Comparison of ENCODE assay signal across 1 cellular context in the genomic region with DNA sequence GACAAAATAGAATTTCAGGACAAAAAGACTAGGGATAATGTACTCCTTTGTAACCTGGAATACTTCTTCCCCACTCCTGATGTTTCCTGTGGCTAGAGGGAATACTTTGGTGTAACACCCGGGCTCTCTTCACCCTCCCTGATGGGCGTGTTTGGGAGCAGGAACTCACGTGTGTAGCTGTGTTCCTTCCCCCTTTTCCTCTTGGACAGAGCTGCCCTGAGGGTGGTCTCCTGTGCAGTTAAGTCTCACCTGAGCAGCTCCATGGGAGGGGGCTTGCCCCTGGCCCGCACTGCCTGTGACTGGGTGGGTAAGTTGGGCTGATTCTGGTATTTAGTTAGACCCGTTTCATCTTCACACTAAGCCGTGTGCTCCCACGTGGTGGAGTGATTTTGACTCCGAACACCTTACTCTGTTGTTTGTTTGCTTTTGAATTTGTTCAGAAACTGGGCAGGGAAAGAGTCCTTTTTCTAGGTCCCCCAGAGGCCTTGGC.
A peak's percentile ranks its signal among the peaks of the same experiment; 100 is the strongest.
TF ChIP-seq lines count a peak whose summit lies in the region.

No MANE protein-coding gene starts in this region.

TF ChIP-seq in HepG2, 621 proteins besides CTCF, POLR2A, EP300 and RAD21 (continued from another document and continues in another):
- TF ChIP-seq RFXANK (CRISPR knock-in tag; IDR thresholded peaks at IDR 0.05), result no peak
- no peak for TF ChIP-seq PAWR (CRISPR knock-in tag; IDR thresholded peaks at IDR 0.05; ENCODE audit: borderline replicate concordance)
- TF ChIP-seq NKX3-1 (CRISPR knock-in tag; IDR thresholded peaks at IDR 0.05), result peak; percentile 67; the same call in 1 of the 2 replicates
- peak; percentile 36; the same call in 1 of the 2 replicates for TF ChIP-seq ZNF501 (CRISPR knock-in tag; IDR thresholded peaks at IDR 0.05)
- 0 out of 2 replicates have a peak, but pooled peaks have one; percentile 56 for TF ChIP-seq STAT5B (CRISPR knock-in tag; IDR thresholded peaks at IDR 0.05)
- TF ChIP-seq, protein P1, sequence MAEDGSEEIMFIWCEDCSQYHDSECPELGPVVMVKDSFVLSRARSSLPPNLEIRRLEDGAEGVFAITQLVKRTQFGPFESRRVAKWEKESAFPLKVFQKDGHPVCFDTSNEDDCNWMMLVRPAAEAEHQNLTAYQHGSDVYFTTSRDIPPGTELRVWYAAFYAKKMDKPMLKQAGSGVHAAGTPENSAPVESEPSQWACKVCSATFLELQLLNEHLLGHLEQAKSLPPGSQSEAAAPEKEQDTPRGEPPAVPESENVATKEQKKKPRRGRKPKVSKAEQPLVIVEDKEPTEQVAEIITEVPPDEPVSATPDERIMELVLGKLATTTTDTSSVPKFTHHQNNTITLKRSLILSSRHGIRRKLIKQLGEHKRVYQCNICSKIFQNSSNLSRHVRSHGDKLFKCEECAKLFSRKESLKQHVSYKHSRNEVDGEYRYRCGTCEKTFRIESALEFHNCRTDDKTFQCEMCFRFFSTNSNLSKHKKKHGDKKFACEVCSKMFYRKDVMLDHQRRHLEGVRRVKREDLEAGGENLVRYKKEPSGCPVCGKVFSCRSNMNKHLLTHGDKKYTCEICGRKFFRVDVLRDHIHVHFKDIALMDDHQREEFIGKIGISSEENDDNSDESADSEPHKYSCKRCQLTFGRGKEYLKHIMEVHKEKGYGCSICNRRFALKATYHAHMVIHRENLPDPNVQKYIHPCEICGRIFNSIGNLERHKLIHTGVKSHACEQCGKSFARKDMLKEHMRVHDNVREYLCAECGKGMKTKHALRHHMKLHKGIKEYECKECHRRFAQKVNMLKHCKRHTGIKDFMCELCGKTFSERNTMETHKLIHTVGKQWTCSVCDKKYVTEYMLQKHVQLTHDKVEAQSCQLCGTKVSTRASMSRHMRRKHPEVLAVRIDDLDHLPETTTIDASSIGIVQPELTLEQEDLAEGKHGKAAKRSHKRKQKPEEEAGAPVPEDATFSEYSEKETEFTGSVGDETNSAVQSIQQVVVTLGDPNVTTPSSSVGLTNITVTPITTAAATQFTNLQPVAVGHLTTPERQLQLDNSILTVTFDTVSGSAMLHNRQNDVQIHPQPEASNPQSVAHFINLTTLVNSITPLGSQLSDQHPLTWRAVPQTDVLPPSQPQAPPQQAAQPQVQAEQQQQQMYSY (CRISPR knock-in tag; IDR thresholded peaks at IDR 0.05), result no peak
- TF ChIP-seq, protein P2, sequence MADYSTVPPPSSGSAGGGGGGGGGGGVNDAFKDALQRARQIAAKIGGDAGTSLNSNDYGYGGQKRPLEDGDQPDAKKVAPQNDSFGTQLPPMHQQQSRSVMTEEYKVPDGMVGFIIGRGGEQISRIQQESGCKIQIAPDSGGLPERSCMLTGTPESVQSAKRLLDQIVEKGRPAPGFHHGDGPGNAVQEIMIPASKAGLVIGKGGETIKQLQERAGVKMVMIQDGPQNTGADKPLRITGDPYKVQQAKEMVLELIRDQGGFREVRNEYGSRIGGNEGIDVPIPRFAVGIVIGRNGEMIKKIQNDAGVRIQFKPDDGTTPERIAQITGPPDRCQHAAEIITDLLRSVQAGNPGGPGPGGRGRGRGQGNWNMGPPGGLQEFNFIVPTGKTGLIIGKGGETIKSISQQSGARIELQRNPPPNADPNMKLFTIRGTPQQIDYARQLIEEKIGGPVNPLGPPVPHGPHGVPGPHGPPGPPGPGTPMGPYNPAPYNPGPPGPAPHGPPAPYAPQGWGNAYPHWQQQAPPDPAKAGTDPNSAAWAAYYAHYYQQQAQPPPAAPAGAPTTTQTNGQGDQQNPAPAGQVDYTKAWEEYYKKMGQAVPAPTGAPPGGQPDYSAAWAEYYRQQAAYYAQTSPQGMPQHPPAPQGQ (CRISPR knock-in tag; IDR thresholded peaks at IDR 0.05; ENCODE audit: borderline replicate concordance), result no peak
- TF ChIP-seq, protein P3, sequence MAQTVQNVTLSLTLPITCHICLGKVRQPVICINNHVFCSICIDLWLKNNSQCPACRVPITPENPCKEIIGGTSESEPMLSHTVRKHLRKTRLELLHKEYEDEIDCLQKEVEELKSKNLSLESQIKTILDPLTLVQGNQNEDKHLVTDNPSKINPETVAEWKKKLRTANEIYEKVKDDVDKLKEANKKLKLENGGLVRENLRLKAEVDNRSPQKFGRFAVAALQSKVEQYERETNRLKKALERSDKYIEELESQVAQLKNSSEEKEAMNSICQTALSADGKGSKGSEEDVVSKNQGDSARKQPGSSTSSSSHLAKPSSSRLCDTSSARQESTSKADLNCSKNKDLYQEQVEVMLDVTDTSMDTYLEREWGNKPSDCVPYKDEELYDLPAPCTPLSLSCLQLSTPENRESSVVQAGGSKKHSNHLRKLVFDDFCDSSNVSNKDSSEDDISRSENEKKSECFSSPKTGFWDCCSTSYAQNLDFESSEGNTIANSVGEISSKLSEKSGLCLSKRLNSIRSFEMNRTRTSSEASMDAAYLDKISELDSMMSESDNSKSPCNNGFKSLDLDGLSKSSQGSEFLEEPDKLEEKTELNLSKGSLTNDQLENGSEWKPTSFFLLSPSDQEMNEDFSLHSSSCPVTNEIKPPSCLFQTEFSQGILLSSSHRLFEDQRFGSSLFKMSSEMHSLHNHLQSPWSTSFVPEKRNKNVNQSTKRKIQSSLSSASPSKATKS (CRISPR knock-in tag; IDR thresholded peaks at IDR 0.05), result 0 out of 2 replicates have a peak, but pooled peaks have one; percentile 38
- TF ChIP-seq, protein P4, sequence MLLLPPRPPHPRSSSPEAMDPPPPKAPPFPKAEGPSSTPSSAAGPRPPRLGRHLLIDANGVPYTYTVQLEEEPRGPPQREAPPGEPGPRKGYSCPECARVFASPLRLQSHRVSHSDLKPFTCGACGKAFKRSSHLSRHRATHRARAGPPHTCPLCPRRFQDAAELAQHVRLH (CRISPR knock-in tag; IDR thresholded peaks at IDR 0.05; ENCODE audit: borderline replicate concordance, low read depth), result peak; percentile 83; the same call in 1 of the 2 replicates
- TF ChIP-seq, protein P5, sequence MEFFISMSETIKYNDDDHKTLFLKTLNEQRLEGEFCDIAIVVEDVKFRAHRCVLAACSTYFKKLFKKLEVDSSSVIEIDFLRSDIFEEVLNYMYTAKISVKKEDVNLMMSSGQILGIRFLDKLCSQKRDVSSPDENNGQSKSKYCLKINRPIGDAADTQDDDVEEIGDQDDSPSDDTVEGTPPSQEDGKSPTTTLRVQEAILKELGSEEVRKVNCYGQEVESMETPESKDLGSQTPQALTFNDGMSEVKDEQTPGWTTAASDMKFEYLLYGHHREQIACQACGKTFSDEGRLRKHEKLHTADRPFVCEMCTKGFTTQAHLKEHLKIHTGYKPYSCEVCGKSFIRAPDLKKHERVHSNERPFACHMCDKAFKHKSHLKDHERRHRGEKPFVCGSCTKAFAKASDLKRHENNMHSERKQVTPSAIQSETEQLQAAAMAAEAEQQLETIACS (CRISPR knock-in tag; IDR thresholded peaks at IDR 0.05), result no peak
- TF ChIP-seq RFXAP (CRISPR knock-in tag; IDR thresholded peaks at IDR 0.05; ENCODE audit: borderline replicate concordance), result 0 out of 2 replicates have a peak, but pooled peaks have one; percentile 58
- no peak for TF ChIP-seq SRSF9 (IDR thresholded peaks at IDR 0.05; ENCODE audit: borderline replicate concordance, insufficient read depth, low read depth, low read length, poor library complexity, severe bottlenecking)
- TF ChIP-seq CEBPB (IDR thresholded peaks at IDR 0.05; ENCODE audit: borderline replicate concordance, low read depth, low read length), result no peak
- TF ChIP-seq, protein P6, sequence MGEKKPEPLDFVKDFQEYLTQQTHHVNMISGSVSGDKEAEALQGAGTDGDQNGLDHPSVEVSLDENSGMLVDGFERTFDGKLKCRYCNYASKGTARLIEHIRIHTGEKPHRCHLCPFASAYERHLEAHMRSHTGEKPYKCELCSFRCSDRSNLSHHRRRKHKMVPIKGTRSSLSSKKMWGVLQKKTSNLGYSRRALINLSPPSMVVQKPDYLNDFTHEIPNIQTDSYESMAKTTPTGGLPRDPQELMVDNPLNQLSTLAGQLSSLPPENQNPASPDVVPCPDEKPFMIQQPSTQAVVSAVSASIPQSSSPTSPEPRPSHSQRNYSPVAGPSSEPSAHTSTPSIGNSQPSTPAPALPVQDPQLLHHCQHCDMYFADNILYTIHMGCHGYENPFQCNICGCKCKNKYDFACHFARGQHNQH (CRISPR knock-in tag; IDR thresholded peaks at IDR 0.05), result peak; percentile 77; the same call in 1 of the 2 replicates
- peak; percentile 64; the same call in 1 of the 2 replicates for TF ChIP-seq ETV6 (CRISPR knock-in tag; conservative IDR thresholded peaks at IDR 0.05)
- TF ChIP-seq ZNF205 (CRISPR knock-in tag; IDR thresholded peaks at IDR 0.05), result peak; percentile 40; the same call in 1 of the 2 replicates
- no peak for TF ChIP-seq WIZ (CRISPR knock-in tag; IDR thresholded peaks at IDR 0.05)
- TF ChIP-seq ZFP90 (CRISPR knock-in tag; IDR thresholded peaks at IDR 0.05; ENCODE audit: borderline replicate concordance), result no peak
- TF ChIP-seq PAX8 (CRISPR knock-in tag; IDR thresholded peaks at IDR 0.05; ENCODE audit: borderline replicate concordance), result peak; percentile 50; the same call in 1 of the 2 replicates
- peak; percentile 63; the same call in 1 of the 2 replicates for TF ChIP-seq MTF1 (CRISPR knock-in tag; IDR thresholded peaks at IDR 0.05)
- TF ChIP-seq ETV5 (CRISPR knock-in tag; IDR thresholded peaks at IDR 0.05; ENCODE audit: borderline replicate concordance), result peak; percentile 59
- peak; percentile 42; the same call in 1 of the 2 replicates for TF ChIP-seq ZNF12 (CRISPR knock-in tag; IDR thresholded peaks at IDR 0.05)
- TF ChIP-seq, protein P7, sequence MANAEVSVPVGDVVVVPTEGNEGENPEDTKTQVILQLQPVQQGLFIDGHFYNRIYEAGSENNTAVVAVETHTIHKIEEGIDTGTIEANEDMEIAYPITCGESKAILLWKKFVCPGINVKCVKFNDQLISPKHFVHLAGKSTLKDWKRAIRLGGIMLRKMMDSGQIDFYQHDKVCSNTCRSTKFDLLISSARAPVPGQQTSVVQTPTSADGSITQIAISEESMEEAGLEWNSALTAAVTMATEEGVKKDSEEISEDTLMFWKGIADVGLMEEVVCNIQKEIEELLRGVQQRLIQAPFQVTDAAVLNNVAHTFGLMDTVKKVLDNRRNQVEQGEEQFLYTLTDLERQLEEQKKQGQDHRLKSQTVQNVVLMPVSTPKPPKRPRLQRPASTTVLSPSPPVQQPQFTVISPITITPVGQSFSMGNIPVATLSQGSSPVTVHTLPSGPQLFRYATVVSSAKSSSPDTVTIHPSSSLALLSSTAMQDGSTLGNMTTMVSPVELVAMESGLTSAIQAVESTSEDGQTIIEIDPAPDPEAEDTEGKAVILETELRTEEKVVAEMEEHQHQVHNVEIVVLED (CRISPR knock-in tag; IDR thresholded peaks at IDR 0.05; ENCODE audit: borderline replicate concordance), result peak; percentile 24; the same call in 1 of the 2 replicates
- TF ChIP-seq, protein P8, sequence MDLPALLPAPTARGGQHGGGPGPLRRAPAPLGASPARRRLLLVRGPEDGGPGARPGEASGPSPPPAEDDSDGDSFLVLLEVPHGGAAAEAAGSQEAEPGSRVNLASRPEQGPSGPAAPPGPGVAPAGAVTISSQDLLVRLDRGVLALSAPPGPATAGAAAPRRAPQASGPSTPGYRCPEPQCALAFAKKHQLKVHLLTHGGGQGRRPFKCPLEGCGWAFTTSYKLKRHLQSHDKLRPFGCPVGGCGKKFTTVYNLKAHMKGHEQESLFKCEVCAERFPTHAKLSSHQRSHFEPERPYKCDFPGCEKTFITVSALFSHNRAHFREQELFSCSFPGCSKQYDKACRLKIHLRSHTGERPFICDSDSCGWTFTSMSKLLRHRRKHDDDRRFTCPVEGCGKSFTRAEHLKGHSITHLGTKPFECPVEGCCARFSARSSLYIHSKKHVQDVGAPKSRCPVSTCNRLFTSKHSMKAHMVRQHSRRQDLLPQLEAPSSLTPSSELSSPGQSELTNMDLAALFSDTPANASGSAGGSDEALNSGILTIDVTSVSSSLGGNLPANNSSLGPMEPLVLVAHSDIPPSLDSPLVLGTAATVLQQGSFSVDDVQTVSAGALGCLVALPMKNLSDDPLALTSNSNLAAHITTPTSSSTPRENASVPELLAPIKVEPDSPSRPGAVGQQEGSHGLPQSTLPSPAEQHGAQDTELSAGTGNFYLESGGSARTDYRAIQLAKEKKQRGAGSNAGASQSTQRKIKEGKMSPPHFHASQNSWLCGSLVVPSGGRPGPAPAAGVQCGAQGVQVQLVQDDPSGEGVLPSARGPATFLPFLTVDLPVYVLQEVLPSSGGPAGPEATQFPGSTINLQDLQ (CRISPR knock-in tag; IDR thresholded peaks at IDR 0.05), result no peak
- no peak for TF ChIP-seq SNAI1 (CRISPR knock-in tag; IDR thresholded peaks at IDR 0.05; ENCODE audit: borderline replicate concordance)
- TF ChIP-seq, protein P9, sequence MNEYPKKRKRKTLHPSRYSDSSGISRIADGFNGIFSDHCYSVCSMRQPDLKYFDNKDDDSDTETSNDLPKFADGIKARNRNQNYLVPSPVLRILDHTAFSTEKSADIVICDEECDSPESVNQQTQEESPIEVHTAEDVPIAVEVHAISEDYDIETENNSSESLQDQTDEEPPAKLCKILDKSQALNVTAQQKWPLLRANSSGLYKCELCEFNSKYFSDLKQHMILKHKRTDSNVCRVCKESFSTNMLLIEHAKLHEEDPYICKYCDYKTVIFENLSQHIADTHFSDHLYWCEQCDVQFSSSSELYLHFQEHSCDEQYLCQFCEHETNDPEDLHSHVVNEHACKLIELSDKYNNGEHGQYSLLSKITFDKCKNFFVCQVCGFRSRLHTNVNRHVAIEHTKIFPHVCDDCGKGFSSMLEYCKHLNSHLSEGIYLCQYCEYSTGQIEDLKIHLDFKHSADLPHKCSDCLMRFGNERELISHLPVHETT (CRISPR knock-in tag; conservative IDR thresholded peaks at IDR 0.05), result 0 out of 2 replicates have a peak, but pooled peaks have one; percentile 34
- TF ChIP-seq, protein P10, sequence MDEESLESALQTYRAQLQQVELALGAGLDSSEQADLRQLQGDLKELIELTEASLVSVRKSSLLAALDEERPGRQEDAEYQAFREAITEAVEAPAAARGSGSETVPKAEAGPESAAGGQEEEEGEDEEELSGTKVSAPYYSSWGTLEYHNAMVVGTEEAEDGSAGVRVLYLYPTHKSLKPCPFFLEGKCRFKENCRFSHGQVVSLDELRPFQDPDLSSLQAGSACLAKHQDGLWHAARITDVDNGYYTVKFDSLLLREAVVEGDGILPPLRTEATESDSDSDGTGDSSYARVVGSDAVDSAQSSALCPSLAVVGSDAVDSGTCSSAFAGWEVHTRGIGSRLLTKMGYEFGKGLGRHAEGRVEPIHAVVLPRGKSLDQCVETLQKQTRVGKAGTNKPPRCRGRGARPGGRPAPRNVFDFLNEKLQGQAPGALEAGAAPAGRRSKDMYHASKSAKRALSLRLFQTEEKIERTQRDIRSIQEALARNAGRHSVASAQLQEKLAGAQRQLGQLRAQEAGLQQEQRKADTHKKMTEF (CRISPR knock-in tag; IDR thresholded peaks at IDR 0.05), result peak; percentile 71
- peak; percentile 54; the same call in 1 of the 2 replicates for TF ChIP-seq ERF (CRISPR knock-in tag; IDR thresholded peaks at IDR 0.05)
- no peak for TF ChIP-seq ZKSCAN1 (IDR thresholded peaks at IDR 0.05; ENCODE audit: low read length)
- no peak; the same call in 1 of the 2 replicates for TF ChIP-seq FOXM1 (CRISPR knock-in tag; IDR thresholded peaks at IDR 0.05)
- no peak for TF ChIP-seq ZNF775 (CRISPR knock-in tag; IDR thresholded peaks at IDR 0.05; ENCODE audit: borderline replicate concordance)
- TF ChIP-seq CREM (IDR thresholded peaks at IDR 0.05), result no peak
- TF ChIP-seq CREM (CRISPR knock-in tag; IDR thresholded peaks at IDR 0.05), result no peak
- TF ChIP-seq CBX5 (CRISPR knock-in tag; IDR thresholded peaks at IDR 0.05; ENCODE audit: borderline replicate concordance), result peak; percentile 74; the same call in 1 of the 2 replicates
- peak; percentile 41; the same call in 1 of the 2 replicates for TF ChIP-seq ZNF768 (CRISPR knock-in tag; IDR thresholded peaks at IDR 0.05)
